ENCODE assay signal across 8 cellular contexts in genomic region chr19:40718774-40719391, GRCh38. TPM values are rescaled to one million over a fixed set of nuclear protein-coding genes. Genes with fewer than 3 reads are reported as not detected.
DNase-seq lines count a peak whose midpoint lies in the region; ATAC-seq, FAIRE-seq and TF ChIP-seq lines count a peak whose summit lies in the region.

No MANE protein-coding gene starts in this region.

- peak in 1 of 6 experiments; percentile 18 for TF ChIP-seq CTCF in Peyer's patch (IDR thresholded peaks at IDR 0.05)
- no peak for TF ChIP-seq CTCF in lower leg skin (IDR thresholded peaks at IDR 0.05)
- TF ChIP-seq CTCF in tibial artery (IDR thresholded peaks at IDR 0.05), result no peak

- no peaks in the 10 kb centered on the region for H3K9me3 Mint-ChIP-seq in dendritic cell treated with granulocyte-macrophage colony-stimulating factor and Interleukin-4, amounts not matched to agents 40 ng/mL and 50 ng/mL, for 4 days

- peak; percentile 9 for FAIRE-seq in GM12891 (lab: Jason Lieb, UNC)

- WGBS in lower leg skin, 2 donors, result 4 to 10% methylated on average over 13 to 16 of the region's 16 CpGs

- H3K36me3 ChIP-seq in Peyer's patch (peaks cover 0 to 15% (median 0%) of the 10 kb centered on the region in 3 donors), tibial artery (peaks cover 2 to 13% (median 5%) of the 10 kb centered on the region in 3 donors)

- peaks cover 81% of the 10 kb centered on the region for H3K4me1 Mint-ChIP-seq in dendritic cell treated with granulocyte-macrophage colony-stimulating factor and Interleukin-4, amounts not matched to agents 40 ng/mL and 50 ng/mL, for 4 days (ENCODE audit: low read depth)

- H3K36me3 Mint-ChIP-seq in dendritic cell treated with granulocyte-macrophage colony-stimulating factor and Interleukin-4, amounts not matched to agents 40 ng/mL and 50 ng/mL, for 4 days (ENCODE audit: low read depth), result peaks cover 37% of the 10 kb centered on the region

- ATAC-seq in HG03039 (IDR thresholded peaks at IDR 0.05; ENCODE audit: unreplicated experiment) (no peak), GM19351 (IDR thresholded peaks at IDR 0.05; ENCODE audit: unreplicated experiment) (no peak)

- intact Hi-C loops in dendritic cell treated with granulocyte-macrophage colony-stimulating factor and Interleukin-4, amounts not matched to agents 40 ng/mL and 50 ng/mL, for 4 days (cut with micrococcal nuclease), result loop anchor here (10.0 kb wide), 1 partner anchor 56 kb away; the partner anchor contains the start of genes MIA and RAB4B
- intact Hi-C loops in lower leg skin (cut with DNase I; ENCODE audit: low total_unique reads) (no loop called here), tibial artery (cut with DNase I; ENCODE audit: low total_unique reads) (no loop called here)

- H3K4me3 Mint-ChIP-seq in dendritic cell treated with granulocyte-macrophage colony-stimulating factor and Interleukin-4, amounts not matched to agents 40 ng/mL and 50 ng/mL, for 4 days, result peak overlapping the region; percentile 87

- peaks cover 0 to 52% (median 26%) of the 10 kb centered on the region in 4 donors for H3K4me1 ChIP-seq in Peyer's patch
- peaks cover 0 to 76% (median 59%) of the 10 kb centered on the region in 4 donors for H3K4me1 ChIP-seq in tibial artery

- no peaks in the 10 kb centered on the region for H3K27me3 Mint-ChIP-seq in dendritic cell treated with granulocyte-macrophage colony-stimulating factor and Interleukin-4, amounts not matched to agents 40 ng/mL and 50 ng/mL, for 4 days

- peak; percentile 55 for DNase-seq in 8988T
- no peak for DNase-seq in GM12891 (ENCODE audit: insufficient read length, low spot score)
- peak; percentile 34 to 94 (median 94) for DNase-seq in Peyer's patch
- peak; percentile 78 to 95 for DNase-seq in lower leg skin (ENCODE audit: low spot score in 2 of 2)
- DNase-seq in tibial artery, result peak; percentile 73 to 87

- peak overlapping the region; percentile 95 for H3K27ac Mint-ChIP-seq in dendritic cell treated with granulocyte-macrophage colony-stimulating factor and Interleukin-4, amounts not matched to agents 40 ng/mL and 50 ng/mL, for 4 days

- peak overlapping the region; percentile 89 to 99 (median 96) for H3K27ac ChIP-seq in Peyer's patch
- H3K27ac ChIP-seq in tibial artery, result peak overlapping the region; percentile 96 to 97

- H3K9me3 ChIP-seq in Peyer's patch (no peaks in the 10 kb centered on the region), tibial artery (no peaks in the 10 kb centered on the region)

- H3K27me3 ChIP-seq in Peyer's patch (no peaks in the 10 kb centered on the region), tibial artery (no peaks in the 10 kb centered on the region)

- TF ChIP-seq POLR2A in GM12891 (IDR thresholded peaks at IDR 0.05; ENCODE audit: low read depth, low read length) (no peak), Peyer's patch (IDR thresholded peaks at IDR 0.05) (peak; percentile 63 to 84), lower leg skin (IDR thresholded peaks at IDR 0.05) (no peak)

- H3K4me3 ChIP-seq in Peyer's patch, result peak overlapping the region; percentile 69 to 91 (median 81)
- H3K4me3 ChIP-seq in lower leg skin (ENCODE audit: low read depth, poor library complexity, severe bottlenecking), result peak overlapping the region; percentile 79
- H3K4me3 ChIP-seq in tibial artery, result peak overlapping the region; percentile 78 to 81

TF ChIP-seq in GM12891, 5 proteins besides CTCF, POLR2A, EP300 and RAD21:
- TF ChIP-seq SPI1 (IDR thresholded peaks at IDR 0.05; ENCODE audit: low read depth, low read length), result no peak
- TF ChIP-seq POLR2AphosphoS5 (IDR thresholded peaks at IDR 0.05; ENCODE audit: low read depth, low read length), result no peak
- no peak for TF ChIP-seq PAX5 (IDR thresholded peaks at IDR 0.05; ENCODE audit: insufficient read depth, low read length, severe bottlenecking)
- no peak for TF ChIP-seq TAF1 (IDR thresholded peaks at IDR 0.05; ENCODE audit: low read depth, low read length)
- TF ChIP-seq POU2F2 (IDR thresholded peaks at IDR 0.05; ENCODE audit: low read depth, low read length), result no peak

RNA-seq across cellular contexts. Expression of gene ITPKC, which starts 2.0 kb away (rescaled TPM):
- 3.3 TPM for polyA plus RNA-seq in GM12891 (2012; ENCODE audit: low read depth, missing spikeins)
- total RNA-seq in Peyer's patch, result 10 to 100 TPM; 34.5 to 43.9 (median 38.9) TPM
- total RNA-seq in lower leg skin, result 100 to 1,000 TPM in 1 of 4 donors, 10 to 100 TPM in 3; 83.1 to 104 (median 93.6) TPM

RNA-seq across cellular contexts. Expression of gene COQ8B, which starts 2.2 kb away (rescaled TPM):
- 23.6 TPM for polyA plus RNA-seq in GM12891 (2012; ENCODE audit: low read depth, missing spikeins)
- total RNA-seq in Peyer's patch (10 to 100 TPM; 32.4 to 92.8 (median 41.9) TPM), lower leg skin (10 to 100 TPM; 40.2 to 58.7 (median 44.1) TPM)

RNA-seq across cellular contexts. Expression of gene NUMBL, which starts 28.4 kb away (rescaled TPM):
- 4.1 TPM for polyA plus RNA-seq in GM12891 (2012; ENCODE audit: low read depth, missing spikeins)
- 100 to 1,000 TPM in 1 of 4 donors, 10 to 100 TPM in 3; 10.9 to 151 (median 27.9) TPM for total RNA-seq in Peyer's patch
- 10 to 100 TPM; 11.2 to 45.8 (median 36.0) TPM for total RNA-seq in lower leg skin

RNA-seq across cellular contexts. Expression of gene ACTMAP, which starts 31.4 kb away (rescaled TPM):
- 15.2 TPM for polyA plus RNA-seq in GM12891 (2012; ENCODE audit: low read depth, missing spikeins)
- 10 to 100 TPM in 3 of 4 donors, 1 to 10 TPM in 1; 7.4 to 33.0 (median 21.6) TPM for total RNA-seq in Peyer's patch
- 1 to 10 TPM; 4.1 to 8.5 (median 4.6) TPM for total RNA-seq in lower leg skin

RNA-seq across cellular contexts. Expression of gene SNRPA, which starts 32.1 kb away (rescaled TPM):
- polyA plus RNA-seq in GM12891 (2012; ENCODE audit: low read depth, missing spikeins), result 103 TPM
- 100 to 1,000 TPM in 1 of 4 donors, 10 to 100 TPM in 3; 44.5 to 104 (median 72.1) TPM for total RNA-seq in Peyer's patch
- 10 to 100 TPM; 18.0 to 52.4 (median 44.9) TPM for total RNA-seq in lower leg skin

Comparison
In these comparisons a context has a peak if more than half of its experiments do, and no peak if none do; other contexts are left out.
1. POLR2A ChIP-seq: peak in Peyer's patch (2 of 2); none in GM12891 (single experiment) and lower leg skin (0 of 2).
2. Peak in every context shown above with its lines, with median percentiles within 50 percentile points of each other: H3K4me3 ChIP-seq.